Comparison of ENCODE assay signal across 20 cellular contexts in the genomic region with DNA sequence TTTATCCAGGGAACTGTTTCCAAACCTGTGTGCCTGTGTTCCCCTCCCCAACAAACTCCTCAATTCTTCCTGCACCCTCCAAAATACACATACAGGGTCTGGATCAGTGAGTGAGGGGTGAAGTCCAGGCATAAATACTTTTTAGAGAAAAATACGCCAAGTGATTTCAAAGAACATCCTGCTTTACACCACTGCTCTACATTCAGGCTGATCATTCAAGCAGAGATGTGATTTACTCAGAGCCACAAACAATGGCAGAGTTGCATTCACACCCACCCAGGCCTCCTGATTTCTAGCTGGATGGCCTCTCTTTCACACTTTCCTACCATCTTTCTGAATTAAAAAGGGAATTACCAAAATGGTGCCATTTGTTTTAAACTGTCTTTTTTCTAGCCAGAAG.
DNase-seq lines count a peak whose midpoint lies in the region; ATAC-seq, FAIRE-seq and TF ChIP-seq lines count a peak whose summit lies in the region.
"Had no signal": no experiment of that assay in that cellular context is flagged by ENCODE, and none has a peak within 500 bp of the region (broad histone marks: within the 10 kb centered on the region; RNA-seq: fewer than 3 reads in every experiment).

No MANE protein-coding gene starts in this region.

- H4K20me1 ChIP-seq in HepG2 (ENCODE audit: insufficient read depth, low read length) (no peaks in the 10 kb centered on the region), mammary epithelial cell (ENCODE audit: insufficient read depth, low read length) (no peaks in the 10 kb centered on the region)

- TF ChIP-seq EP300 in HepG2 (IDR thresholded peaks at IDR 0.05; ENCODE audit: low read depth in 2 of 2, low read length in 2 of 2) (no peak), HepG2 (CRISPR knock-in tag; IDR thresholded peaks at IDR 0.05; ENCODE audit: borderline replicate concordance) (no peak)

- peak overlapping the region in 2 of 3 donors; percentile 44 to 73 for H3K27ac ChIP-seq in right lobe of liver
- no peak overlapping the region for H3K27ac ChIP-seq in HepG2 (ENCODE audit: extremely low read length, insufficient read depth, low read length)
- no peak overlapping the region for H3K27ac ChIP-seq in mammary epithelial cell (ENCODE audit: insufficient read depth, low read depth, low read length)
- H3K27ac ChIP-seq: 22Rv1 had no signal

- ATAC-seq in right lobe of liver = no peak
- no peak for ATAC-seq in HepG2
- ATAC-seq in HG02763 (IDR thresholded peaks at IDR 0.05; ENCODE audit: unreplicated experiment) = no peak
- ATAC-seq: K562, Right ventricle myocardium inferior had no signal

- H3K27me3 ChIP-seq in right lobe of liver = no peaks in the 10 kb centered on the region
- H3K27me3 ChIP-seq in HepG2 (ENCODE audit: control insufficient read depth in 1 of 2, insufficient read depth in 2 of 2, low read length in 2 of 2) = no peaks in the 10 kb centered on the region
- no peaks in the 10 kb centered on the region for H3K27me3 ChIP-seq in mammary epithelial cell (ENCODE audit: insufficient read depth, low read length)

- CTCF ChIA-PET in HepG2 (lab: Yijun Ruan, JAX; ENCODE audit: low intra/inter-chr PET ratio, low total read pairs) (no interaction called here), mammary epithelial cell (lab: Charles Lee; ENCODE audit: low non-redundant PET) (no interaction called here)
- CTCF ChIA-PET in activated naive CD4-positive, alpha-beta T cell treated with anti-CD3 and anti-CD28 coated beads, Interleukin-2, amount 10 ng/mL, durations not matched to agents 7 days and 5 days (lab: Charles Lee) = no interaction called here

- H2AFZ ChIP-seq in HepG2 (ENCODE audit: low read length) (no peak overlapping the region), mammary epithelial cell (ENCODE audit: low read depth, low read length) (no peak overlapping the region)

- intact Hi-C loops in right lobe of liver (cut with DNase I) (loop anchor here in 1 of 2 donors (10.0 kb wide), 1 partner anchor 51 kb away; no protein-coding TSS in a partner anchor), HepG2 (cut with micrococcal nuclease; ENCODE audit: unreplicated experiment) (no loop called here), mammary epithelial cell (cut with micrococcal nuclease) (no loop called here)

- TF ChIP-seq POLR2A in right lobe of liver (IDR thresholded peaks at IDR 0.05) (no peak), HepG2 (IDR thresholded peaks at IDR 0.05; ENCODE audit: insufficient read depth in 1 of 2, low read depth in 2 of 2, low read length in 2 of 2) (no peak)

- no peak for TF ChIP-seq RAD21 in HepG2 (CRISPR knock-in tag; IDR thresholded peaks at IDR 0.05)

- no peak for DNase-seq in right lobe of liver
- no peak for DNase-seq in HepG2 (ENCODE audit: low spot score)
- peak; percentile 81 for DNase-seq in renal cortical epithelial cell (ENCODE audit: low read depth)
- DNase-seq in activated naive CD4-positive, alpha-beta T cell treated with anti-CD3 and anti-CD28 coated beads, Interleukin-2, amount 10 ng/mL, durations not matched to agents 7 days and 5 days = no peak
- no peak for DNase-seq in mammary epithelial cell
- no peak for DNase-seq in DMS 273 (lab: John Stamatoyannopoulos, UW; ENCODE audit: unreplicated experiment)
- DNase-seq: NCI-H1105; NCI-H1694; NCI-H2081 treated with DMSO at 0.1 percent for 48 hours; NCI-H446 treated with DMSO at 0.1 percent for 48 hours; NK-92 treated with Interleukin-12 subunit alpha and Interleukin-12 subunit beta, amount 100 ng/mL, for 24 hours had no signal

- H3K79me2 ChIP-seq in HepG2 (ENCODE audit: insufficient read depth, low read length) (no peaks in the 10 kb centered on the region), mammary epithelial cell (ENCODE audit: insufficient read depth, low read length) (no peaks in the 10 kb centered on the region)

- 80% methylated on average over 1 of the region's 1 CpG for WGBS in right lobe of liver (ENCODE audit: insufficient coverage, low coverage, low lambda C conversion rate, missing lambda C conversion rate)
- WGBS in HepG2 (ENCODE audit: low lambda C conversion rate) = 15% methylated on average over 1 of the region's 1 CpG
- 88% methylated on average over 1 of the region's 1 CpG for WGBS in mammary epithelial cell (ENCODE audit: low coverage, missing lambda C conversion rate)

- no TSS peak for BruUV-seq in HepG2 (replicated peaks; lab: Mats Ljungman, UMichigan)
- no TSS peak for BruUV-seq in mammary epithelial cell (replicated peaks; lab: Mats Ljungman, UMichigan)

- FAIRE-seq in HepG2 (lab: Jason Lieb, UNC) = no peak
- FAIRE-seq: G401.6, K562, RCC 7860 had no signal

- dilution Hi-C loops in mammary epithelial cell (cut with HindIII; ENCODE audit: low sequenced_read_pairs) = no loop called here

- no peak overlapping the region for H3K4me2 ChIP-seq in HepG2 (ENCODE audit: low read depth, low read length)
- no peak overlapping the region for H3K4me2 ChIP-seq in mammary epithelial cell (ENCODE audit: insufficient read depth, low read depth, low read length)

- H3K36me3 ChIP-seq in right lobe of liver (no peaks in the 10 kb centered on the region), HepG2 (replicated peaks in 1 of 2; ENCODE audit: control insufficient read depth in 1 of 2, insufficient read depth in 2 of 2, low read length in 2 of 2) (no peaks in the 10 kb centered on the region), mammary epithelial cell (ENCODE audit: insufficient read depth, low read length) (no peaks in the 10 kb centered on the region)
- H3K36me3 ChIP-seq: HAP-1 had no signal

- H3K4me3 ChIP-seq in right lobe of liver = no peak overlapping the region
- H3K4me3 ChIP-seq in HepG2 (replicated peaks in 1 of 3; ENCODE audit: insufficient read depth in 1 of 3, low read depth in 2 of 3, low read length in 3 of 3) = no peak overlapping the region
- no peak overlapping the region for H3K4me3 ChIP-seq in mammary epithelial cell (replicated peaks in 1 of 3; ENCODE audit: insufficient read depth in 1 of 3, low read depth in 2 of 3, low read length in 3 of 3)
- H3K4me3 ChIP-seq: HAP-1, K562 had no signal

- H3K36me3 Mint-ChIP-seq in nephron (ENCODE audit: low read depth) = no peaks in the 10 kb centered on the region
- no peaks in the 10 kb centered on the region for H3K36me3 Mint-ChIP-seq in activated naive CD4-positive, alpha-beta T cell treated with anti-CD3 and anti-CD28 coated beads, Interleukin-2, amount 10 ng/mL, durations not matched to agents 7 days and 5 days
- H3K36me3 Mint-ChIP-seq: CD14-positive monocyte had no signal

- no peaks in the 10 kb centered on the region for H3K9me3 Mint-ChIP-seq in nephron
- no peaks in the 10 kb centered on the region for H3K9me3 Mint-ChIP-seq in activated naive CD4-positive, alpha-beta T cell treated with anti-CD3 and anti-CD28 coated beads, Interleukin-2, amount 10 ng/mL, durations not matched to agents 7 days and 5 days

- peaks cover 0 to 25% (median 15%) of the 10 kb centered on the region in 4 donors for H3K4me1 ChIP-seq in right lobe of liver
- H3K4me1 ChIP-seq in HepG2 (ENCODE audit: insufficient read depth, low read length) = no peaks in the 10 kb centered on the region
- no peaks in the 10 kb centered on the region for H3K4me1 ChIP-seq in mammary epithelial cell (ENCODE audit: insufficient read depth, low read length)
- H3K4me1 ChIP-seq: HAP-1 had no signal

- POLR2A ChIA-PET in HepG2 (lab: Yijun Ruan, JAX) = no interaction called here

- H3K4me1 Mint-ChIP-seq in nephron = peaks cover 90% of the 10 kb centered on the region
- no peaks in the 10 kb centered on the region for H3K4me1 Mint-ChIP-seq in activated naive CD4-positive, alpha-beta T cell treated with anti-CD3 and anti-CD28 coated beads, Interleukin-2, amount 10 ng/mL, durations not matched to agents 7 days and 5 days
- H3K4me1 Mint-ChIP-seq: CD14-positive monocyte had no signal

- no peaks in the 10 kb centered on the region for H3K9me3 ChIP-seq in right lobe of liver
- no peaks in the 10 kb centered on the region for H3K9me3 ChIP-seq in HepG2 (ENCODE audit: low read length)
- H3K9me3 ChIP-seq in mammary epithelial cell (replicated peaks; ENCODE audit: insufficient read depth, low read length) = no peaks in the 10 kb centered on the region
- H3K9me3 ChIP-seq: HAP-1 had no signal

- peak overlapping the region; percentile 92 to 96 (median 95) for H3K27ac Mint-ChIP-seq in nephron
- no peak overlapping the region for H3K27ac Mint-ChIP-seq in activated naive CD4-positive, alpha-beta T cell treated with anti-CD3 and anti-CD28 coated beads, Interleukin-2, amount 10 ng/mL, durations not matched to agents 7 days and 5 days
- H3K27ac Mint-ChIP-seq: CD14-positive monocyte had no signal

- in situ Hi-C loops in HepG2 (cut with HindIII; ENCODE audit: extremely low pct_ligation_motif_present, low pct_unique_long_range_greater_than_20kb) (no loop called here), mammary epithelial cell (cut with MboI; ENCODE audit: low sequenced_read_pairs in 2 of 2) (no loop called here)

- no peaks in the 10 kb centered on the region for H3K27me3 Mint-ChIP-seq in nephron (ENCODE audit: low read depth)
- H3K27me3 Mint-ChIP-seq in activated naive CD4-positive, alpha-beta T cell treated with anti-CD3 and anti-CD28 coated beads, Interleukin-2, amount 10 ng/mL, durations not matched to agents 7 days and 5 days = no peaks in the 10 kb centered on the region

- TF ChIP-seq CTCF in right lobe of liver (IDR thresholded peaks at IDR 0.05) = no peak
- no peak for TF ChIP-seq CTCF in HepG2 (CRISPR knock-in tag; IDR thresholded peaks at IDR 0.05)
- no peak for TF ChIP-seq CTCF in nephron (IDR thresholded peaks at IDR 0.05; ENCODE audit: unreplicated experiment in 3 of 3)
- no peak for TF ChIP-seq CTCF in mammary epithelial cell (conservative IDR thresholded peaks at IDR 0.05 in 1 of 2, IDR thresholded peaks at IDR 0.05 in 1 of 2; ENCODE audit: extremely low read depth in 1 of 2, insufficient read depth in 1 of 2, low read depth in 1 of 2, low read length in 2 of 2)

- H3K9ac ChIP-seq in HepG2 (ENCODE audit: insufficient read depth, low read depth, low read length) (no peak overlapping the region), mammary epithelial cell (ENCODE audit: insufficient read depth, low read length) (no peak overlapping the region)

- no peak overlapping the region for H3K4me3 Mint-ChIP-seq in nephron
- H3K4me3 Mint-ChIP-seq in activated naive CD4-positive, alpha-beta T cell treated with anti-CD3 and anti-CD28 coated beads, Interleukin-2, amount 10 ng/mL, durations not matched to agents 7 days and 5 days = no peak overlapping the region
- H3K4me3 Mint-ChIP-seq: CD14-positive monocyte had no signal

TF ChIP-seq in HepG2, 621 proteins besides CTCF, POLR2A, EP300 and RAD21:
- TF ChIP-seq PHF21A (CRISPR knock-in tag; IDR thresholded peaks at IDR 0.05) = no peak
- no peak for TF ChIP-seq ZNF607 (CRISPR knock-in tag; IDR thresholded peaks at IDR 0.05; ENCODE audit: borderline replicate concordance)
- TF ChIP-seq SUZ12 (IDR thresholded peaks at IDR 0.05; ENCODE audit: low read depth, low read length) = no peak
- TF ChIP-seq ZNF431 (CRISPR knock-in tag; IDR thresholded peaks at IDR 0.05; ENCODE audit: borderline replicate concordance, low read depth) = no peak
- TF ChIP-seq MEIS2 (CRISPR knock-in tag; IDR thresholded peaks at IDR 0.05) = no peak
- TF ChIP-seq ZSCAN21 (CRISPR knock-in tag; IDR thresholded peaks at IDR 0.05; ENCODE audit: borderline replicate concordance) = no peak

Comparison
In these comparisons a context has a peak if more than half of its experiments do, and no peak if none do; other contexts are left out.
1. H3K27ac ChIP-seq: peak in right lobe of liver (2 of 3); none in HepG2 (single experiment) and mammary epithelial cell (single experiment).